12 cellular contexts compared by ENCODE assay signal in genomic region chr6:54085526-54085925, GRCh38. TPM values are rescaled to one million over a fixed set of nuclear protein-coding genes. Genes with fewer than 3 reads are reported as not detected.
DNase-seq lines count a peak whose midpoint lies in the region; ATAC-seq and TF ChIP-seq lines count a peak whose summit lies in the region.
"Had no signal": no experiment of that assay in that cellular context is flagged by ENCODE, and none has a peak within 500 bp of the region (broad histone marks: within the 10 kb centered on the region; RNA-seq: fewer than 3 reads in every experiment).

No MANE protein-coding gene starts in this region.

- intact Hi-C loops in Right ventricle myocardium superior (cut with DNase I), result no loop called here
- intact Hi-C loops in A673 (cut with micrococcal nuclease; ENCODE audit: unreplicated experiment), result no loop called here

- TF ChIP-seq CTCF in WTC11 (IDR thresholded peaks at IDR 0.05), result no peak
- no peak for TF ChIP-seq CTCF in osteocyte (IDR thresholded peaks at IDR 0.05)
- no peak for TF ChIP-seq CTCF in A673 (conservative IDR thresholded peaks at IDR 0.05; ENCODE audit: low read depth, low read length)

- no peaks in the 10 kb centered on the region for H3K27me3 Mint-ChIP-seq in WTC11 (ENCODE audit: low read depth)
- no peaks in the 10 kb centered on the region for H3K27me3 Mint-ChIP-seq in osteocyte (ENCODE audit: unreplicated experiment)

- no peaks in the 10 kb centered on the region for H3K36me3 ChIP-seq in A673 (ENCODE audit: insufficient read depth, low read length, poor library complexity, severe bottlenecking)

- POLR2A ChIA-PET in WTC11 (lab: Charles Lee) (no interaction called here), A673 (lab: Charles Lee; ENCODE audit: low non-redundant PET) (no interaction called here)

- DNase-seq in EH (ENCODE audit: low read depth) (peak; percentile 79), WTC11 (ENCODE audit: low spot score) (no peak), Right ventricle myocardium superior (no peak), osteocyte (ENCODE audit: extremely low spot score, unreplicated experiment) (no peak), MV-4-11 (lab: John Stamatoyannopoulos, UW) (no peak), COR-L47 (lab: John Stamatoyannopoulos, UW) (no peak), A673 (ENCODE audit: low spot score) (no peak)
- DNase-seq: Caco-2; naive thymus-derived CD4-positive, alpha-beta T cell; stimulated activated CD4-positive, alpha-beta T cell treated with anti-CD3 and anti-CD28 coated beads, Interleukin-2, amount 100 ng/mL, for 48 hours had no signal

- H3K36me3 Mint-ChIP-seq in WTC11 (no peaks in the 10 kb centered on the region), osteocyte (ENCODE audit: unreplicated experiment) (no peaks in the 10 kb centered on the region)
- H3K36me3 Mint-ChIP-seq: naive thymus-derived CD4-positive, alpha-beta T cell had no signal

- no peaks in the 10 kb centered on the region for H3K9me3 ChIP-seq in A673 (ENCODE audit: low read depth, low read length, poor library complexity, severe bottlenecking)
- H3K9me3 ChIP-seq: Caco-2 had no signal

- no peaks in the 10 kb centered on the region for H3K4me1 ChIP-seq in A673 (ENCODE audit: insufficient read depth, low read length, poor library complexity, severe bottlenecking)

- peaks cover 9% of the 10 kb centered on the region for H3K4me1 Mint-ChIP-seq in WTC11
- H3K4me1 Mint-ChIP-seq in osteocyte (ENCODE audit: unreplicated experiment), result peaks cover 23% of the 10 kb centered on the region
- H3K4me1 Mint-ChIP-seq: naive thymus-derived CD4-positive, alpha-beta T cell had no signal

- 0 out of 2 replicates have a peak overlapping the region, but pooled peaks have one; percentile 53 for H3K27ac Mint-ChIP-seq in WTC11
- H3K27ac Mint-ChIP-seq in osteocyte (ENCODE audit: unreplicated experiment), result peak overlapping the region; percentile 16
- H3K27ac Mint-ChIP-seq: naive thymus-derived CD4-positive, alpha-beta T cell had no signal

- H3K27ac ChIP-seq in A673 (ENCODE audit: low read depth, low read length, poor library complexity, severe bottlenecking), result no peak overlapping the region

- H3K9me3 Mint-ChIP-seq in WTC11 (no peaks in the 10 kb centered on the region), osteocyte (ENCODE audit: unreplicated experiment) (no peaks in the 10 kb centered on the region)

- BruUV-seq in A673 (replicated peaks; lab: Mats Ljungman, UMichigan), result no TSS peak

- H3K4me3 Mint-ChIP-seq in WTC11 (no peak overlapping the region), osteocyte (ENCODE audit: unreplicated experiment) (no peak overlapping the region)
- H3K4me3 Mint-ChIP-seq: naive thymus-derived CD4-positive, alpha-beta T cell had no signal

- no peaks in the 10 kb centered on the region for H3K27me3 ChIP-seq in A673 (replicated peaks; ENCODE audit: insufficient read depth, low read depth, low read length, poor library complexity)

- ATAC-seq in WTC11, result no peak
- peak; percentile 82 for ATAC-seq in Right ventricle myocardium superior (ENCODE audit: poor library complexity)
- ATAC-seq in esophagus mucosa, result no peak
- ATAC-seq: naive thymus-derived CD4-positive, alpha-beta T cell had no signal

- CTCF ChIA-PET in WTC11 (lab: Charles Lee), result no interaction called here
- CTCF ChIA-PET in A673 (lab: Charles Lee), result no interaction called here

- no peak overlapping the region for H3K4me3 ChIP-seq in A673 (ENCODE audit: low read depth, low read length, poor library complexity, severe bottlenecking)

TF ChIP-seq in WTC11, 78 proteins besides CTCF, POLR2A, EP300 and RAD21 (continues in another document):
- no peak for TF ChIP-seq FOXP4 (CRISPR knock-in tag; IDR thresholded peaks at IDR 0.05)
- TF ChIP-seq ZNF532 (CRISPR knock-in tag; IDR thresholded peaks at IDR 0.05; ENCODE audit: borderline replicate concordance), result no peak
- no peak for TF ChIP-seq E2F5 (CRISPR knock-in tag; IDR thresholded peaks at IDR 0.05)
- no peak for TF ChIP-seq ZMAT4 (CRISPR knock-in tag; IDR thresholded peaks at IDR 0.05)
- TF ChIP-seq SOX15 (CRISPR knock-in tag; IDR thresholded peaks at IDR 0.05), result no peak
- no peak for TF ChIP-seq AFF4 (CRISPR knock-in tag; IDR thresholded peaks at IDR 0.05; ENCODE audit: borderline replicate concordance)

RNA-seq across cellular contexts. Expression of gene MLIP, which starts 25.7 kb away (rescaled TPM):
- total RNA-seq in WTC11 (2021) (not detected in 3 replicates), Right ventricle myocardium superior (403 TPM), osteocyte (0.65 TPM in 1 of 2 replicates, not detected in the other), esophagus mucosa (8.5 TPM), A673 (2021) (0.58 and 0.74 TPM in 2 replicates)
- total RNA-seq: naive thymus-derived CD4-positive, alpha-beta T cell; T-helper 2 cell treated with Interferon-gamma antibody and Interleukin-4, amounts not matched to agents 100 ng/mL and 5 ng/mL, for 36 hours had no signal

Comparison
In these comparisons a context has a peak if more than half of its experiments do, and no peak if none do; other contexts are left out.
1. RNA of gene MLIP, which starts 25.7 kb away (total RNA-seq): 403 TPM in Right ventricle myocardium superior (single experiment); 8.5 TPM in esophagus mucosa (single experiment), 0.58 to 0.74 TPM in A673, 0.65 TPM in osteocyte and not detected in WTC11; every median in the first group is over 10 times any median in the second.